Comparison of ENCODE assay signal across 24 cellular contexts in the genomic region with DNA sequence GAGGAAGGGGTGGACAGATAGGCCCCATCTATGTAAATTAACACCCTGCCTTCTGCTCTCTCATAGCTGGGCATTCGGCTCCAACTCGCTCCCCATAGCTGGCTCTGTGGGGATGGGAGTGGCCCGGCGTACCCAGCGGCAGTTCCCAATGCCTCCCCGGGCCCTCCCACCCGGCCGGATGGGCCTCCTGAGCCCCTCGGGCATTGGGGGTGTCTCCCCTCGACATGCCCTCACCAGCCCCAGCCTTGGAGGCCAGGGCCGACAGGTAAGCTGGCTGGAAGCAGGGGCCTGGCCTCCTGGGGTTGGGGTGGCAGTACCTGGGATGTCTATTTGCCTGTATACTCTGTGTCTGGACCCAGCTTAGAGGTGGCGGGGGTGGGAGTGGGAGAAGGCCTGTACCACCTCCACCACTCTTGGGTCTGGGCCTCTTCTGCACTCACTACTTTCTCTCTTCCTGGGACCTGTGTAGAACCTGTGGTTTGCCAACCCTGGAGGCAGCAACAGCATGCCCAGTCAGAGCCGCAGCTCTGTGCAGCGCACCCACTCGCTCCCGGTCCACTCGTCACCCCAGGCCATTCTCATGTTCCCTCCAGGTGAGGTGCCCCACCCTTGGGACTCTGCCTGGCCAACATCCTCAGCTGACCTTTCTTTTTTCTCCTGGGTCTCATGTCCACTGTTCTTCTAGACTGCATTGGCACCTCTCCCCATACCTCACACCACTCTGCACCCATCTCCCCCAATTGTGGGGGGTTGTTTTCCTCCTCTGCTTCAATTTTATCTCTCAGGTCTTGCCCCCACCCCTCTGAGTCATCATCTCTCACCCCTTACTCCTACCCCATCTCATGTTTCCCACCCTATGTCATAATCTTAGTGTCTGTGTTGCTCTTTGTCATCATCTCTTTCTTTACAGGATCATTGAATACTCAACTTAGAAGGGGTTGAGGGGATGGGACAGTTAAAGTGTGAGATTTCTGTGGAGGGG. TPM values are rescaled to one million over a fixed set of nuclear protein-coding genes. Genes with fewer than 3 reads are reported as not detected.
DNase-seq lines count a peak whose midpoint lies in the region; ATAC-seq and TF ChIP-seq lines count a peak whose summit lies in the region.
"Had no signal": no experiment of that assay in that cellular context is flagged by ENCODE, and none has a peak within 500 bp of the region (broad histone marks: within the 10 kb centered on the region; RNA-seq: fewer than 3 reads in every experiment).

No MANE protein-coding gene starts in this region.

- no peak for TF ChIP-seq CTCF in osteoblast (IDR thresholded peaks at IDR 0.05; ENCODE audit: extremely low read depth, low read depth, low read length)

- DNase-seq in activated CD4-positive, alpha-beta T cell treated with anti-CD3 and anti-CD28 coated beads for 36 hours: no peak
- DNase-seq in activated CD4-positive, alpha-beta T cell treated with anti-CD3 and anti-CD28 coated beads, Interleukin-2, amount 10 ng/mL, durations not matched to agents 24 days and 14 days: no peak
- DNase-seq in caudate nucleus (lab: John Stamatoyannopoulos, UW): no peak
- peak; percentile 61 for DNase-seq in osteoblast (ENCODE audit: insufficient read length, low spot score, missing footprints)
- DNase-seq in SK-N-DZ (ENCODE audit: low spot score): no peak
- DNase-seq: activated CD8-positive, alpha-beta memory T cell treated with anti-CD3 and anti-CD28 coated beads, Interleukin-2, amount 50 U/mL, for 48 hours; activated effector memory CD4-positive, alpha-beta T cell treated with anti-CD3 and anti-CD28 coated beads, Interleukin-2, amount 50 U/mL, for 16 hours; CD8-positive, alpha-beta T cell; cerebellar nuclear complex; effector CD4-positive, alpha-beta T cell; GM23248; NCI-H1417; NCI-H2081 treated with DMSO at 0.1 percent for 48 hours; ovary; stimulated activated CD4-positive, alpha-beta T cell treated with anti-CD3 and anti-CD28 coated beads, Interleukin-4, amount 100 ng/mL, for 1 hour; stimulated activated naive B cell treated with anti-CD40 and anti-IgM and Interleukin-4, amounts not matched to agents 10 μg/mL and 1 μg/mL and 100 μg/mL, for 72 hours; tibial artery had no signal

- no peaks in the 10 kb centered on the region for H3K9me3 Mint-ChIP-seq in activated CD4-positive, alpha-beta T cell treated with anti-CD3 and anti-CD28 coated beads for 36 hours (ENCODE audit: low read depth)
- no peaks in the 10 kb centered on the region for H3K9me3 Mint-ChIP-seq in activated CD4-positive, alpha-beta T cell treated with anti-CD3 and anti-CD28 coated beads, Interleukin-2, amount 10 ng/mL, durations not matched to agents 24 days and 14 days
- no peaks in the 10 kb centered on the region for H3K9me3 Mint-ChIP-seq in IgD-negative memory B cell
- H3K9me3 Mint-ChIP-seq: CD8-positive, alpha-beta T cell; nephron; stimulated activated naive B cell treated with anti-CD40 and anti-IgM and Interleukin-4, amounts not matched to agents 10 μg/mL and 1 μg/mL and 100 μg/mL, for 72 hours had no signal

- H3K4me1 Mint-ChIP-seq in activated CD4-positive, alpha-beta T cell treated with anti-CD3 and anti-CD28 coated beads for 36 hours: no peaks in the 10 kb centered on the region
- peaks cover 5% of the 10 kb centered on the region for H3K4me1 Mint-ChIP-seq in activated CD4-positive, alpha-beta T cell treated with anti-CD3 and anti-CD28 coated beads, Interleukin-2, amount 10 ng/mL, durations not matched to agents 24 days and 14 days
- peaks cover 0 to 4% (median 0%) of the 10 kb centered on the region in 3 donors for H3K4me1 Mint-ChIP-seq in IgD-negative memory B cell
- H3K4me1 Mint-ChIP-seq: nephron had no signal

- H3K4me2 ChIP-seq in osteoblast (ENCODE audit: insufficient read depth, low read length): no peak overlapping the region

- H3K4me1 ChIP-seq in osteoblast (ENCODE audit: insufficient read depth, low read length): peaks cover 6% of the 10 kb centered on the region
- H3K4me1 ChIP-seq: ascending aorta, tibial artery had no signal

- no peak overlapping the region for H3K4me3 ChIP-seq in osteoblast (ENCODE audit: insufficient read depth, low read length)
- H3K4me3 ChIP-seq: ascending aorta, GM23248, ovary, tibial artery had no signal

- no peak overlapping the region for H2AFZ ChIP-seq in osteoblast (ENCODE audit: low read length)
- H2AFZ ChIP-seq: GM23248 had no signal

- H3K4me3 Mint-ChIP-seq in activated CD4-positive, alpha-beta T cell treated with anti-CD3 and anti-CD28 coated beads for 36 hours: no peak overlapping the region
- H3K4me3 Mint-ChIP-seq in activated CD4-positive, alpha-beta T cell treated with anti-CD3 and anti-CD28 coated beads, Interleukin-2, amount 10 ng/mL, durations not matched to agents 24 days and 14 days: no peak overlapping the region
- H3K4me3 Mint-ChIP-seq in IgD-negative memory B cell: peak overlapping the region in 1 of 4 donors; percentile 63
- H3K4me3 Mint-ChIP-seq: CD8-positive, alpha-beta T cell; nephron; stimulated activated naive B cell treated with anti-CD40 and anti-IgM and Interleukin-4, amounts not matched to agents 10 μg/mL and 1 μg/mL and 100 μg/mL, for 72 hours had no signal

- peak overlapping the region; percentile 7 for H3K27ac Mint-ChIP-seq in activated CD4-positive, alpha-beta T cell treated with anti-CD3 and anti-CD28 coated beads for 36 hours
- H3K27ac Mint-ChIP-seq in activated CD4-positive, alpha-beta T cell treated with anti-CD3 and anti-CD28 coated beads, Interleukin-2, amount 10 ng/mL, durations not matched to agents 24 days and 14 days: no peak overlapping the region
- H3K27ac Mint-ChIP-seq in IgD-negative memory B cell: peak overlapping the region in 2 of 3 donors; percentile 48 to 74
- H3K27ac Mint-ChIP-seq: CD8-positive, alpha-beta T cell; nephron; stimulated activated naive B cell treated with anti-CD40 and anti-IgM and Interleukin-4, amounts not matched to agents 10 μg/mL and 1 μg/mL and 100 μg/mL, for 72 hours had no signal

- H4K20me1 ChIP-seq in osteoblast (ENCODE audit: insufficient read depth, low read length): peaks cover 3% of the 10 kb centered on the region

- H3K79me2 ChIP-seq in osteoblast (ENCODE audit: insufficient read depth, low read length): peaks cover 2% of the 10 kb centered on the region

- intact Hi-C loops in activated CD4-positive, alpha-beta T cell treated with anti-CD3 and anti-CD28 coated beads for 36 hours (cut with DNase I, micrococcal nuclease): no loop called here
- intact Hi-C loops in activated CD4-positive, alpha-beta T cell treated with anti-CD3 and anti-CD28 coated beads, Interleukin-2, amount 10 ng/mL, durations not matched to agents 24 days and 14 days (cut with micrococcal nuclease): no loop called here

- CTCF ChIA-PET in activated CD4-positive, alpha-beta T cell treated with anti-CD3 and anti-CD28 coated beads for 36 hours (lab: Charles Lee): no interaction called here

- H3K9me3 ChIP-seq in osteoblast (ENCODE audit: low read depth, low read length): no peaks in the 10 kb centered on the region
- H3K9me3 ChIP-seq: ascending aorta, ovary, tibial artery had no signal

- POLR2A ChIA-PET in activated CD4-positive, alpha-beta T cell treated with anti-CD3 and anti-CD28 coated beads for 36 hours (lab: Charles Lee): no interaction called here

- ATAC-seq in activated CD4-positive, alpha-beta T cell treated with anti-CD3 and anti-CD28 coated beads for 36 hours: no peak
- ATAC-seq in GM21526 (IDR thresholded peaks at IDR 0.05; ENCODE audit: low FRiP score, unreplicated experiment) (no peak), GM21367 (IDR thresholded peaks at IDR 0.05; ENCODE audit: unreplicated experiment) (no peak)
- ATAC-seq: CD8-positive, alpha-beta T cell; stimulated activated naive B cell treated with anti-CD40 and anti-IgM and Interleukin-4, amounts not matched to agents 10 μg/mL and 1 μg/mL and 100 μg/mL, for 72 hours had no signal

- peaks cover 93% of the 10 kb centered on the region for H3K36me3 ChIP-seq in osteoblast (ENCODE audit: insufficient read depth, low read length)
- H3K36me3 ChIP-seq: ovary had no signal

- H3K36me3 Mint-ChIP-seq in activated CD4-positive, alpha-beta T cell treated with anti-CD3 and anti-CD28 coated beads for 36 hours (ENCODE audit: low read depth): peaks cover 34% of the 10 kb centered on the region
- peaks cover 53% of the 10 kb centered on the region for H3K36me3 Mint-ChIP-seq in activated CD4-positive, alpha-beta T cell treated with anti-CD3 and anti-CD28 coated beads, Interleukin-2, amount 10 ng/mL, durations not matched to agents 24 days and 14 days (ENCODE audit: low read depth)
- peaks cover 6% of the 10 kb centered on the region for H3K36me3 Mint-ChIP-seq in IgD-negative memory B cell

- no peaks in the 10 kb centered on the region for H3K27me3 ChIP-seq in osteoblast (ENCODE audit: insufficient read depth, low read length)
- H3K27me3 ChIP-seq: ascending aorta, ovary, tibial artery had no signal

- H3K27me3 Mint-ChIP-seq in activated CD4-positive, alpha-beta T cell treated with anti-CD3 and anti-CD28 coated beads for 36 hours: no peaks in the 10 kb centered on the region
- no peaks in the 10 kb centered on the region for H3K27me3 Mint-ChIP-seq in activated CD4-positive, alpha-beta T cell treated with anti-CD3 and anti-CD28 coated beads, Interleukin-2, amount 10 ng/mL, durations not matched to agents 24 days and 14 days
- H3K27me3 Mint-ChIP-seq in IgD-negative memory B cell: no peaks in the 10 kb centered on the region
- H3K27me3 Mint-ChIP-seq: stimulated activated naive B cell treated with anti-CD40 and anti-IgM and Interleukin-4, amounts not matched to agents 10 μg/mL and 1 μg/mL and 100 μg/mL, for 72 hours had no signal

- peak overlapping the region; percentile 3 for H3K27ac ChIP-seq in caudate nucleus (ENCODE audit: low read depth, low read length)
- H3K27ac ChIP-seq in osteoblast (ENCODE audit: low read depth, low read length): peak overlapping the region; percentile 39
- H3K27ac ChIP-seq: 22Rv1, GM23248, ovary, tibial artery, VCaP had no signal

RNA-seq across cellular contexts. Expression of a gene that starts 10.1 kb away (rescaled TPM):
- 10 to 100 TPM; 40.4 to 54.2 TPM for total RNA-seq in activated CD4-positive, alpha-beta T cell treated with anti-CD3 and anti-CD28 coated beads for 36 hours
- total RNA-seq in activated CD4-positive, alpha-beta T cell treated with anti-CD3 and anti-CD28 coated beads, Interleukin-2, amount 10 ng/mL, durations not matched to agents 24 days and 14 days: 47.1 and 50.6 TPM in 2 replicates
- 64.1 TPM for polyA plus RNA-seq in IgD-negative memory B cell
- 29.3 and 29.8 TPM in 2 replicates for total RNA-seq in osteoblast
- 22.7 and 24.5 TPM in 2 replicates for polyA plus RNA-seq in SK-N-DZ (2014; cell fraction: cytosol; rRNA removed)
- 20.1 and 24.0 TPM in 2 replicates for polyA plus RNA-seq in SK-N-DZ (2014; cell fraction: nucleus; rRNA removed)

RNA-seq across cellular contexts. Expression of a gene that starts 10.4 kb away (rescaled TPM):
- total RNA-seq in activated CD4-positive, alpha-beta T cell treated with anti-CD3 and anti-CD28 coated beads for 36 hours: 10 to 100 TPM; 24.0 to 34.6 TPM
- 36.0 and 38.7 TPM in 2 replicates for total RNA-seq in activated CD4-positive, alpha-beta T cell treated with anti-CD3 and anti-CD28 coated beads, Interleukin-2, amount 10 ng/mL, durations not matched to agents 24 days and 14 days
- 68.7 TPM for polyA plus RNA-seq in IgD-negative memory B cell
- total RNA-seq in osteoblast: 19.9 and 23.0 TPM in 2 replicates
- 22.6 and 23.4 TPM in 2 replicates for polyA plus RNA-seq in SK-N-DZ (2014; cell fraction: cytosol; rRNA removed)
- polyA plus RNA-seq in SK-N-DZ (2014; cell fraction: nucleus; rRNA removed): 5.6 and 6.3 TPM in 2 replicates

RNA-seq across cellular contexts. Expression of a gene that starts 25.8 kb away (rescaled TPM):
- 10 to 100 TPM; 69.1 to 69.3 TPM for total RNA-seq in activated CD4-positive, alpha-beta T cell treated with anti-CD3 and anti-CD28 coated beads for 36 hours
- total RNA-seq in activated CD4-positive, alpha-beta T cell treated with anti-CD3 and anti-CD28 coated beads, Interleukin-2, amount 10 ng/mL, durations not matched to agents 24 days and 14 days: 35.7 and 39.9 TPM in 2 replicates
- polyA plus RNA-seq in IgD-negative memory B cell: 579 TPM
- 6.2 and 6.5 TPM in 2 replicates for total RNA-seq in osteoblast
- polyA plus RNA-seq in SK-N-DZ (2014; cell fraction: cytosol; rRNA removed): 0.05 and 0.12 TPM in 2 replicates
- polyA plus RNA-seq in SK-N-DZ (2014; cell fraction: nucleus; rRNA removed): 0.25 and 3.2 TPM in 2 replicates

RNA-seq across cellular contexts. Expression of a gene that starts 31.7 kb away (rescaled TPM):
- 10 to 100 TPM; 46.0 to 65.5 TPM for total RNA-seq in activated CD4-positive, alpha-beta T cell treated with anti-CD3 and anti-CD28 coated beads for 36 hours
- total RNA-seq in activated CD4-positive, alpha-beta T cell treated with anti-CD3 and anti-CD28 coated beads, Interleukin-2, amount 10 ng/mL, durations not matched to agents 24 days and 14 days: 42.0 and 46.1 TPM in 2 replicates
- polyA plus RNA-seq in IgD-negative memory B cell: 6.5 TPM
- total RNA-seq in osteoblast: 21.4 and 21.5 TPM in 2 replicates
- 6.1 and 6.7 TPM in 2 replicates for polyA plus RNA-seq in SK-N-DZ (2014; cell fraction: cytosol; rRNA removed)
- 45.7 and 55.9 TPM in 2 replicates for polyA plus RNA-seq in SK-N-DZ (2014; cell fraction: nucleus; rRNA removed)

RNA-seq across cellular contexts. Expression of a gene that starts 38.6 kb away (rescaled TPM):
- total RNA-seq in activated CD4-positive, alpha-beta T cell treated with anti-CD3 and anti-CD28 coated beads for 36 hours: 10 to 100 TPM; 45.2 to 46.9 TPM
- 68.9 and 71.4 TPM in 2 replicates for total RNA-seq in activated CD4-positive, alpha-beta T cell treated with anti-CD3 and anti-CD28 coated beads, Interleukin-2, amount 10 ng/mL, durations not matched to agents 24 days and 14 days
- polyA plus RNA-seq in IgD-negative memory B cell: 22.2 TPM
- 85.0 and 85.5 TPM in 2 replicates for total RNA-seq in osteoblast
- 59.3 and 63.7 TPM in 2 replicates for polyA plus RNA-seq in SK-N-DZ (2014; cell fraction: cytosol; rRNA removed)
- 22.7 and 55.0 TPM in 2 replicates for polyA plus RNA-seq in SK-N-DZ (2014; cell fraction: nucleus; rRNA removed)
